27 cellular contexts compared by ENCODE assay signal in genomic region chr4:21005647-21006046, GRCh38.
"Had no signal": no experiment of that assay in that cellular context is flagged by ENCODE, and none has a peak within 500 bp of the region (broad histone marks: within the 10 kb centered on the region; RNA-seq: fewer than 3 reads in every experiment).

No MANE protein-coding gene starts in this region.

- H3K4me1 ChIP-seq: stomach, suprapubic skin, testis, thyroid gland, tibial artery, tibial nerve, upper lobe of left lung, upper lobe of right lung, uterus, vagina had no signal

- H3K4me3 ChIP-seq: stomach, suprapubic skin, testis, thoracic aorta, thyroid gland, tibial artery, tibial nerve, transverse colon, upper lobe of left lung, upper lobe of right lung, uterus, vagina had no signal

- H3K27ac ChIP-seq: stomach, suprapubic skin, testis, thoracic aorta, thyroid gland, tibial artery, tibial nerve, transverse colon, upper lobe of left lung, upper lobe of right lung, uterus, vagina had no signal

- DNase-seq: stimulated activated CD4-positive, alpha-beta T cell treated with anti-CD3 and anti-CD28 coated beads, Interleukin-2, amount 100 ng/mL, for 48 hours; stimulated activated CD4-positive, alpha-beta T cell treated with anti-CD3 and anti-CD28 coated beads, Interleukin-4, amount 100 ng/mL, for 1 hour; stimulated activated CD4-positive, alpha-beta T cell treated with anti-CD3 and anti-CD28 coated beads, Interleukin-4, amount 100 ng/mL, for 24 hours; stimulated activated CD4-positive, alpha-beta T cell treated with anti-CD3 and anti-CD28 coated beads, Interleukin-4, amount 100 ng/mL, for 4 hours; stimulated activated CD8-positive, alpha-beta memory T cell treated with anti-CD3 and anti-CD28 coated beads, Interleukin-4, amount 100 ng/mL, for 48 hours; stimulated activated naive B cell treated with anti-CD40 and anti-IgM and Interleukin-4, amounts not matched to agents 10 μg/mL and 1 μg/mL and 100 μg/mL, for 72 hours; stimulated activated naive CD4-positive, alpha-beta T cell; stimulated activated naive CD4-positive, alpha-beta T cell treated with Interleukin-2 at 50 U/mL for 16 hours; stimulated activated naive CD8-positive, alpha-beta T cell treated with anti-CD3 and anti-CD28 coated beads, Interleukin-15, amount 100 ng/mL, for 72 hours; stimulated activated naive CD8-positive, alpha-beta T cell treated with anti-CD3 and anti-CD28 coated beads, Interleukin-15, Interleukin-2, amounts not matched to agents 100 U/mL and 50 U/mL, for 24 hours; stomach; substantia nigra; testis; thyroid gland; tibial artery; transverse colon; trophoblast cell; upper lobe of left lung; upper lobe of right lung; uterus had no signal

- FAIRE-seq: urothelium cell line had no signal

- H3K9me3 ChIP-seq: stomach, suprapubic skin, testis, thoracic aorta, thyroid gland, tibial artery, tibial nerve, transverse colon, upper lobe of left lung, upper lobe of right lung, uterus, vagina had no signal

- ATAC-seq: stimulated activated effector memory CD8-positive, alpha-beta T cell treated with anti-CD3 and anti-CD28 coated beads, Interleukin-12 subunit alpha, Interleukin-12 subunit beta, amount 100 ng/mL, for 72 hours; stimulated activated memory B cell treated with anti-CD40 and anti-IgM and Interleukin-4, amounts not matched to agents 10 μg/mL and 1 μg/mL and 100 μg/mL, for 72 hours; stimulated activated naive B cell treated with anti-CD40 and anti-IgM and Interleukin-4, amounts not matched to agents 10 μg/mL and 1 μg/mL and 100 μg/mL, for 72 hours; stimulated activated naive CD8-positive, alpha-beta T cell treated with anti-CD3 and anti-CD28 coated beads, Interleukin-15, amount 100 ng/mL, for 72 hours; stimulated activated naive CD8-positive, alpha-beta T cell treated with anti-CD3 and anti-CD28 coated beads, Interleukin-15, Interleukin-2, amounts not matched to agents 100 U/mL and 50 U/mL, for 24 hours; upper lobe of right lung had no signal

- H3K36me3 ChIP-seq: stomach, suprapubic skin, thoracic aorta, thyroid gland, tibial artery, tibial nerve, transverse colon, upper lobe of left lung, upper lobe of right lung, uterus, vagina had no signal

- H3K27me3 ChIP-seq: stomach, suprapubic skin, testis, thyroid gland, tibial artery, tibial nerve, transverse colon, upper lobe of left lung, upper lobe of right lung, uterus, vagina had no signal
